20 cellular contexts compared by ENCODE assay signal in the genomic region with DNA sequence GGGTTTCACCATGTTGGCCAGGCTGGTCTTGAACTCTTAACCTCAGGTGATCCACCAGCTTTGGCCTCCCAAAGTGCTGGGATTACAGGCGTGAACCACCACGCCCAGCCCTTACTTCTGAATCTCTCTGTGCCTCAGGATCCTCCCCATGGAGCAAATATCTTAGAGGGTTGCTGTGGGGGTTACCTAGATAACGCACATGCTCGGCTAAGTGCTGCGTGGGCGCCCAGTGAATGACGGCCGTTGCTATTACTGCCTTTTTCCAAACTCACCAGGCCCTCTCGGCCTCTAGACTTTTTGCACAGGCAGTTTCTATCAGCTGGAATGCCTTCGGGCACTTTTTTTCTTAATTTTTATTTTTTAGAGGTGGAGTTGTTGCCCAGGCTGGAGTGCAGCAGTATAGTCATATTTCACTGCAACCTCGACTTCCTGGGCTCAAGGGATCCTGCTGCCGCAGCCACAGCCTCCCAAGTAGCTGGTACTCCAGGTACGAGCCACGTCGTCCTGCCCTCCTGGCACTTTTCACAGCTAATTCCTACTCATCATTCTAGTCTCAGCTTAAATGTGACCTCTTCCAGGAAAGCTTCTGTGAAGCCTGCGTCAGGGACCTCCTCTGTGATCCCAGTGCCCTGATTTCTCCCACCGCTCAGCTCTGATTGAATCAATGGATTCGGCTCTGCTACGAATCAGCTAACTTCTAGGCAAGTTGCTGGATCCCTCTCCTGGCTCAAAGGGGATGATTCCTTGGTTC. TPM values are rescaled to one million over a fixed set of nuclear protein-coding genes. Genes with fewer than 3 reads are reported as not detected.
A peak's percentile ranks its signal among the peaks of the same experiment; 100 is the strongest.
DNase-seq lines count a peak whose midpoint lies in the region; ATAC-seq and TF ChIP-seq lines count a peak whose summit lies in the region.
"Had no signal": no experiment of that assay in that cellular context is flagged by ENCODE, and none has a peak within 500 bp of the region (broad histone marks: within the 10 kb centered on the region; RNA-seq: fewer than 3 reads in every experiment).

No MANE protein-coding gene starts in this region.

- H3K9me3 ChIP-seq in ES-I3 (ENCODE audit: control insufficient read depth, insufficient read depth, low read length), result no peaks in the 10 kb centered on the region
- no peaks in the 10 kb centered on the region for H3K9me3 ChIP-seq in ectodermal cell (ENCODE audit: control insufficient read depth, low read length)
- H3K9me3 ChIP-seq: upper lobe of left lung had no signal

- no peak overlapping the region for H3K27ac ChIP-seq in ectodermal cell (ENCODE audit: insufficient read depth, low read depth, low read length, poor library complexity, severe bottlenecking)
- H3K27ac ChIP-seq: PC-9, upper lobe of left lung had no signal

- peak overlapping the region in 2 of 3 experiments; percentile 24 to 41 for H3K4me3 Mint-ChIP-seq in nephron
- H3K4me3 Mint-ChIP-seq: activated CD4-positive, alpha-beta T cell treated with anti-CD3 and anti-CD28 coated beads for 36 hours had no signal

- peak overlapping the region in 1 of 3 experiments; percentile 23 for H3K27ac Mint-ChIP-seq in nephron
- H3K27ac Mint-ChIP-seq: activated CD4-positive, alpha-beta T cell treated with anti-CD3 and anti-CD28 coated beads for 36 hours had no signal

- peaks cover 35% of the 10 kb centered on the region for H3K27me3 Mint-ChIP-seq in nephron (ENCODE audit: low read depth)
- H3K27me3 Mint-ChIP-seq: activated CD4-positive, alpha-beta T cell treated with anti-CD3 and anti-CD28 coated beads for 36 hours had no signal

- peaks cover 32% of the 10 kb centered on the region for H3K4me1 Mint-ChIP-seq in nephron

- H3K9me3 Mint-ChIP-seq in nephron, result no peaks in the 10 kb centered on the region
- H3K9me3 Mint-ChIP-seq: CD8-positive, alpha-beta memory T cell had no signal

- 92 to 93% methylated on average over 19 of the region's 19 CpGs for WGBS in ectodermal cell, 2 experiments

- no peaks in the 10 kb centered on the region for H3K36me3 ChIP-seq in ES-I3 (ENCODE audit: insufficient read depth, low read length)
- no peaks in the 10 kb centered on the region for H3K36me3 ChIP-seq in ectodermal cell (ENCODE audit: control insufficient read depth, insufficient read depth, low read length)

- peak overlapping the region; percentile 35 for H3K4me3 ChIP-seq in ectodermal cell (ENCODE audit: insufficient read depth, low read depth, low read length)
- H3K4me3 ChIP-seq: PC-9 had no signal

- peaks cover 35% of the 10 kb centered on the region for H3K27me3 ChIP-seq in ectodermal cell (ENCODE audit: control insufficient read depth, insufficient read depth, low read length, poor library complexity, severe bottlenecking)
- H3K27me3 ChIP-seq: upper lobe of left lung had no signal

- H3K4me1 ChIP-seq in ES-I3 (ENCODE audit: insufficient read depth, low read length) (peaks cover 38% of the 10 kb centered on the region), ectodermal cell (ENCODE audit: control insufficient read depth, insufficient read depth, low read length) (peaks cover 9% of the 10 kb centered on the region)

- peaks cover 32% of the 10 kb centered on the region for H3K36me3 Mint-ChIP-seq in nephron (ENCODE audit: low read depth)

- H3K9ac ChIP-seq in ES-I3 (ENCODE audit: low read depth, low read length), result peak overlapping the region; percentile 82; the same call in 1 of the 2 replicates

- TF ChIP-seq CTCF in nephron (IDR thresholded peaks at IDR 0.05; ENCODE audit: unreplicated experiment in 3 of 3), result no peak

- ATAC-seq in GM21786 (IDR thresholded peaks at IDR 0.05; ENCODE audit: unreplicated experiment), result no peak
- ATAC-seq: activated CD4-positive, alpha-beta T cell treated with anti-CD3 and anti-CD28 coated beads for 36 hours; right cardiac atrium had no signal

- DNase-seq in 8988T (peak; percentile 26), GM19238 (ENCODE audit: insufficient read length, low spot score) (no peak), hippocampal formation (lab: John Stamatoyannopoulos, UW) (no peak), LoVo (ENCODE audit: low spot score) (no peak)
- DNase-seq: activated CD4-positive, alpha-beta T cell treated with anti-CD3 and anti-CD28 coated beads for 36 hours; activated CD8-positive, alpha-beta memory T cell treated with anti-CD3 and anti-CD28 coated beads, Interleukin-2, amount 50 U/mL, for 4 hours; activated effector memory CD4-positive, alpha-beta T cell treated with anti-CD3 and anti-CD28 coated beads, Interleukin-2, amount 50 U/mL, for 16 hours; CD8-positive, alpha-beta memory T cell; Kasumi-1; NCI-H2171; NCI-H748 treated with DMSO at 0.1 percent for 48 hours; occipital lobe; PC-9; stimulated activated naive CD4-positive, alpha-beta T cell had no signal

RNA-seq across cellular contexts. Expression of gene CCDC102A, which starts 8.6 kb away (rescaled TPM):
- 20.5 TPM for polyA plus RNA-seq in ectodermal cell (2013, experiment 1 of 4)
- 17.7 TPM for polyA plus RNA-seq in ectodermal cell (2013, experiment 2 of 4)
- 14.3 TPM for polyA plus RNA-seq in ectodermal cell (2013, experiment 3 of 4)
- polyA plus RNA-seq in ectodermal cell (2013, experiment 4 of 4), result 13.1 TPM

RNA-seq across cellular contexts. Expression of gene ADGRG5, which starts 14.7 kb away (rescaled TPM):
- 1.8 TPM for polyA plus RNA-seq in ectodermal cell (2013, experiment 1 of 4)
- 1.6 TPM for polyA plus RNA-seq in ectodermal cell (2013, experiment 2 of 4)
- polyA plus RNA-seq in ectodermal cell (2013, experiment 3 of 4), result 2.1 TPM
- polyA plus RNA-seq in ectodermal cell (2013, experiment 4 of 4), result 1.5 TPM

RNA-seq across cellular contexts. Expression of gene DOK4, which starts 41.5 kb away (rescaled TPM):
- 20.9 TPM for polyA plus RNA-seq in ectodermal cell (2013, experiment 1 of 4)
- 17.0 TPM for polyA plus RNA-seq in ectodermal cell (2013, experiment 2 of 4)
- polyA plus RNA-seq in ectodermal cell (2013, experiment 3 of 4), result 20.0 TPM
- 16.5 TPM for polyA plus RNA-seq in ectodermal cell (2013, experiment 4 of 4)
